In genomic region chr14:38972511-38972910, GRCh38 we compare ENCODE assay signal across 25 cellular contexts.
DNase-seq lines count a peak whose midpoint lies in the region; ATAC-seq, FAIRE-seq and TF ChIP-seq lines count a peak whose summit lies in the region.
"Had no signal": no experiment of that assay in that cellular context is flagged by ENCODE, and none has a peak within 500 bp of the region (broad histone marks: within the 10 kb centered on the region; RNA-seq: fewer than 3 reads in every experiment).

No MANE protein-coding gene starts in this region.

- no peak overlapping the region for H3K27ac ChIP-seq in pancreas
- H3K27ac ChIP-seq in substantia nigra (ENCODE audit: low read depth, low read length, poor library complexity, severe bottlenecking), result no peak overlapping the region
- H3K27ac ChIP-seq in mesendoderm (ENCODE audit: low read depth, low read length), result no peak overlapping the region
- H3K27ac ChIP-seq: 22Rv1; A549; BLaER1 treated with 17β-estradiol and CSF1 and Interleukin-3, amounts not matched to agents 10 nM and 100 nM had no signal

- H3K27me3 Mint-ChIP-seq in WTC11 (ENCODE audit: low read depth), result no peaks in the 10 kb centered on the region
- H3K27me3 Mint-ChIP-seq: CD4-positive, alpha-beta T cell had no signal

- no peak overlapping the region for H2BK15ac ChIP-seq in mesendoderm (replicated peaks; ENCODE audit: low read depth)

- H3K27me3 ChIP-seq in pancreas (no peaks in the 10 kb centered on the region), mesendoderm (ENCODE audit: insufficient read depth, low read length, poor library complexity) (no peaks in the 10 kb centered on the region)
- H3K27me3 ChIP-seq: BE2C; BLaER1 treated with 17β-estradiol and CSF1 and Interleukin-3, amounts not matched to agents 10 nM and 100 nM had no signal

- H3K79me1 ChIP-seq in mesendoderm (ENCODE audit: low read length), result no peaks in the 10 kb centered on the region

- no peaks in the 10 kb centered on the region for H3K79me2 ChIP-seq in mesendoderm (ENCODE audit: control insufficient read depth, insufficient read depth, low read length)

- DNase-seq in WTC11 (ENCODE audit: low spot score) (no peak), frontal cortex (ENCODE audit: low spot score in 2 of 2) (no peak), pancreas (no peak), substantia nigra (lab: John Stamatoyannopoulos, UW) (no peak), medulla oblongata (ENCODE audit: extremely low spot score) (no peak), mesendoderm (no peak)
- DNase-seq in stimulated activated naive CD4-positive, alpha-beta T cell (lab: John Stamatoyannopoulos, UW), result no peak
- DNase-seq: ACHN; AML-193; BE2C; Calu3; CD4-positive, alpha-beta T cell; CD8-positive, alpha-beta memory T cell; DMS53; DMS79 treated with DMSO at 0.1 percent for 48 hours; GOT3; HFFc6 had no signal

- no peak overlapping the region for H3K9ac ChIP-seq in mesendoderm (ENCODE audit: low read length)
- H3K9ac ChIP-seq: BLaER1 treated with 17β-estradiol and CSF1 and Interleukin-3, amounts not matched to agents 10 nM and 100 nM had no signal

- POLR2A ChIA-PET in WTC11 (lab: Charles Lee), result no interaction called here

- H3K4me1 ChIP-seq in pancreas, result no peaks in the 10 kb centered on the region
- H3K4me1 ChIP-seq in mesendoderm (ENCODE audit: control insufficient read depth, low read depth, low read length), result no peaks in the 10 kb centered on the region
- H3K4me1 ChIP-seq: A549; BLaER1 treated with 17β-estradiol and CSF1 and Interleukin-3, amounts not matched to agents 10 nM and 100 nM; HAP-1 had no signal

- no peaks in the 10 kb centered on the region for H3K36me3 Mint-ChIP-seq in WTC11
- H3K36me3 Mint-ChIP-seq: CD14-positive monocyte; CD8-positive, alpha-beta memory T cell had no signal

- H3K36me3 ChIP-seq in pancreas, result no peaks in the 10 kb centered on the region
- no peaks in the 10 kb centered on the region for H3K36me3 ChIP-seq in mesendoderm (ENCODE audit: control insufficient read depth, insufficient read depth, low read length)
- H3K36me3 ChIP-seq: BE2C; BLaER1 treated with 17β-estradiol and CSF1 and Interleukin-3, amounts not matched to agents 10 nM and 100 nM; HAP-1 had no signal

- CTCF ChIA-PET in WTC11 (lab: Charles Lee), result interaction anchor here (1.2 kb wide), 1 partner anchor 43 kb away, joined by 3 read pairs; no protein-coding TSS in a partner anchor

- no peak overlapping the region for H2AK5ac ChIP-seq in mesendoderm (ENCODE audit: low read length)

- FAIRE-seq in A204.1 (lab: Jason Lieb, UNC), result peak; percentile 88
- FAIRE-seq in frontal cortex (lab: Jason Lieb, UNC), result peak; percentile 82
- peak; percentile 90 for FAIRE-seq in pancreas (lab: Jason Lieb, UNC)
- FAIRE-seq: A549, GM12878, H54 had no signal

- no peak overlapping the region for H2BK120ac ChIP-seq in mesendoderm (ENCODE audit: low read depth, low read length)

- ATAC-seq in WTC11 (no peak), pancreas (no peak)
- ATAC-seq: A549, GM12878 had no signal

- intact Hi-C loops in pancreas (cut with DNase I), result no loop called here

- no peak overlapping the region for H3K18ac ChIP-seq in mesendoderm (ENCODE audit: low read length)

- peaks cover 16% of the 10 kb centered on the region for H3K9me3 Mint-ChIP-seq in WTC11
- H3K9me3 Mint-ChIP-seq: HFFc6 had no signal

- no peak overlapping the region for H2BK5ac ChIP-seq in mesendoderm (ENCODE audit: low read length)

- H3K4me3 Mint-ChIP-seq in WTC11, result no peak overlapping the region
- H3K4me3 Mint-ChIP-seq: CD14-positive monocyte; CD4-positive, alpha-beta T cell; CD8-positive, alpha-beta memory T cell; HFFc6 had no signal

- H3K4me3 ChIP-seq in pancreas, result no peak overlapping the region
- H3K4me3 ChIP-seq in mesendoderm (ENCODE audit: low read length), result no peak overlapping the region
- H3K4me3 ChIP-seq: A549; BLaER1 treated with 17β-estradiol and CSF1 and Interleukin-3, amounts not matched to agents 10 nM and 100 nM; GM12878; HAP-1 had no signal

- 74 to 89% methylated on average over 3 of the region's 3 CpGs for WGBS in pancreas, 2 donors
- 100% methylated on average over 1 of the region's 3 CpGs for WGBS in mesendoderm (ENCODE audit: extremely low coverage, insufficient coverage, low lambda C conversion rate)

- H3K56ac ChIP-seq in mesendoderm (ENCODE audit: low read length), result no peak overlapping the region

- no peak overlapping the region for H3K4me2 ChIP-seq in mesendoderm (ENCODE audit: low read length)
- H3K4me2 ChIP-seq: A549; BLaER1 treated with 17β-estradiol and CSF1 and Interleukin-3, amounts not matched to agents 10 nM and 100 nM had no signal

- H3K23ac ChIP-seq in mesendoderm (ENCODE audit: low read length), result no peak overlapping the region

- no peaks in the 10 kb centered on the region for H3K9me3 ChIP-seq in pancreas
- H3K9me3 ChIP-seq: A549; BE2C; BLaER1 treated with 17β-estradiol and CSF1 and Interleukin-3, amounts not matched to agents 10 nM and 100 nM; HAP-1 had no signal

- H3K4me1 Mint-ChIP-seq in WTC11, result no peaks in the 10 kb centered on the region
- H3K4me1 Mint-ChIP-seq: CD14-positive monocyte; CD8-positive, alpha-beta memory T cell had no signal

- H4K5ac ChIP-seq in mesendoderm (ENCODE audit: low read length), result no peak overlapping the region

- no peak overlapping the region for H3K27ac Mint-ChIP-seq in WTC11
- H3K27ac Mint-ChIP-seq: CD14-positive monocyte; CD4-positive, alpha-beta T cell; CD8-positive, alpha-beta memory T cell; HFFc6 had no signal

- H3K4ac ChIP-seq in mesendoderm (ENCODE audit: low read depth, low read length), result no peak overlapping the region

- no peak overlapping the region for H4K8ac ChIP-seq in mesendoderm (ENCODE audit: low read depth, low read length)

- TF ChIP-seq CTCF in WTC11 (IDR thresholded peaks at IDR 0.05) (no peak), pancreas (IDR thresholded peaks at IDR 0.05) (no peak)

TF ChIP-seq in WTC11, 78 proteins besides CTCF, POLR2A, EP300 and RAD21:
- TF ChIP-seq FOXP4 (CRISPR knock-in tag; IDR thresholded peaks at IDR 0.05) (no peak), HMGA2 (CRISPR knock-in tag; IDR thresholded peaks at IDR 0.05) (peak; percentile 99)
